ENCODE assay signal across 9 cellular contexts in genomic region chr10:46228076-46229071, GRCh38. TPM values are rescaled to one million over a fixed set of nuclear protein-coding genes. Genes with fewer than 3 reads are reported as not detected.
DNase-seq lines count a peak whose midpoint lies in the region; ATAC-seq, FAIRE-seq and TF ChIP-seq lines count a peak whose summit lies in the region.
"Had no signal": no experiment of that assay in that cellular context is flagged by ENCODE, and none has a peak within 500 bp of the region (broad histone marks: within the 10 kb centered on the region; RNA-seq: fewer than 3 reads in every experiment).

No MANE protein-coding gene starts in this region.

- no peak for FAIRE-seq in RCC 7860 (lab: Jason Lieb, UNC)

- peak; percentile 79 for ATAC-seq in HG03103 (IDR thresholded peaks at IDR 0.05; ENCODE audit: low read depth, unreplicated experiment)
- peak; percentile 88 for ATAC-seq in stimulated activated naive CD8-positive, alpha-beta T cell treated with anti-CD3 and anti-CD28 coated beads, Interleukin-15, amount 100 ng/mL, for 72 hours

- peak; percentile 3 to 13 for DNase-seq in NCI-H2081 (lab: John Stamatoyannopoulos, UW)
- DNase-seq in NCI-H2081 treated with DMSO at 0.1 percent for 48 hours (lab: John Stamatoyannopoulos, UW) = no peak
- peak; percentile 69 for DNase-seq in RCC 7860 (ENCODE audit: low spot score)
- DNase-seq in activated T-helper 1 cell treated with Interleukin-2 at 50 U/mL for 16 hours (ENCODE audit: low read depth) = peak; percentile 26
- peak; percentile 72 for DNase-seq in fibroblast of the aortic adventitia (ENCODE audit: low read depth)
- peak; percentile 68 for DNase-seq in neural crest cell (ENCODE audit: low read depth, low spot score)
- DNase-seq in stimulated activated naive CD8-positive, alpha-beta T cell treated with anti-CD3 and anti-CD28 coated beads, Interleukin-15, amount 100 ng/mL, for 72 hours = peak; percentile 54 to 71

- no peaks in the 10 kb centered on the region for H3K27me3 Mint-ChIP-seq in neural crest cell (ENCODE audit: low read depth)
- no peaks in the 10 kb centered on the region for H3K27me3 Mint-ChIP-seq in stimulated activated naive CD8-positive, alpha-beta T cell treated with anti-CD3 and anti-CD28 coated beads, Interleukin-15, amount 100 ng/mL, for 72 hours
- H3K27me3 Mint-ChIP-seq: stimulated activated naive CD8-positive, alpha-beta T cell treated with anti-CD3 and anti-CD28 coated beads, Interleukin-15, Interleukin-2, amounts not matched to agents 100 ng/mL and 50 ng/mL, for 24 hours had no signal

- H3K36me3 Mint-ChIP-seq in neural crest cell (ENCODE audit: low read depth) = no peaks in the 10 kb centered on the region

- no peak overlapping the region for H3K4me3 ChIP-seq in fibroblast of the aortic adventitia (ENCODE audit: low read depth, low read length)

- H3K9me3 Mint-ChIP-seq in neural crest cell = no peaks in the 10 kb centered on the region
- no peaks in the 10 kb centered on the region for H3K9me3 Mint-ChIP-seq in stimulated activated naive CD8-positive, alpha-beta T cell treated with anti-CD3 and anti-CD28 coated beads, Interleukin-15, amount 100 ng/mL, for 72 hours
- H3K9me3 Mint-ChIP-seq: stimulated activated naive CD8-positive, alpha-beta T cell treated with anti-CD3 and anti-CD28 coated beads, Interleukin-15, Interleukin-2, amounts not matched to agents 100 ng/mL and 50 ng/mL, for 24 hours had no signal

- no peak overlapping the region for H3K4me3 Mint-ChIP-seq in neural crest cell
- H3K4me3 Mint-ChIP-seq in stimulated activated naive CD8-positive, alpha-beta T cell treated with anti-CD3 and anti-CD28 coated beads, Interleukin-15, amount 100 ng/mL, for 72 hours = no peak overlapping the region
- H3K4me3 Mint-ChIP-seq: stimulated activated naive CD8-positive, alpha-beta T cell treated with anti-CD3 and anti-CD28 coated beads, Interleukin-15, Interleukin-2, amounts not matched to agents 100 ng/mL and 50 ng/mL, for 24 hours had no signal

- no peak overlapping the region for H3K27ac Mint-ChIP-seq in neural crest cell (ENCODE audit: unreplicated experiment)
- peak overlapping the region in 1 of 2 donors; percentile 27 for H3K27ac Mint-ChIP-seq in stimulated activated naive CD8-positive, alpha-beta T cell treated with anti-CD3 and anti-CD28 coated beads, Interleukin-15, amount 100 ng/mL, for 72 hours
- H3K27ac Mint-ChIP-seq: stimulated activated naive CD8-positive, alpha-beta T cell treated with anti-CD3 and anti-CD28 coated beads, Interleukin-15, Interleukin-2, amounts not matched to agents 100 ng/mL and 50 ng/mL, for 24 hours had no signal

- TF ChIP-seq CTCF in fibroblast of the aortic adventitia (IDR thresholded peaks at IDR 0.05; ENCODE audit: insufficient read depth, low read length) (peak; percentile 96), neural crest cell (conservative IDR thresholded peaks at IDR 0.05) (peak; percentile 87)

- peaks cover 2% of the 10 kb centered on the region for H3K4me1 Mint-ChIP-seq in neural crest cell
- H3K4me1 Mint-ChIP-seq in stimulated activated naive CD8-positive, alpha-beta T cell treated with anti-CD3 and anti-CD28 coated beads, Interleukin-15, amount 100 ng/mL, for 72 hours = peaks cover 17% of the 10 kb centered on the region

RNA-seq across cellular contexts. Expression of gene ANTXRL, which starts 58.4 kb away (rescaled TPM):
- total RNA-seq in fibroblast of the aortic adventitia (ENCODE audit: low replicate concordance) (not detected in 2 replicates), neural crest cell (not detected in 2 replicates)
